In genomic region chr12:16607895-16608294, GRCh38 we compare ENCODE assay signal across 15 cellular contexts. TPM values are rescaled to one million over a fixed set of nuclear protein-coding genes. Genes with fewer than 3 reads are reported as not detected.
DNase-seq lines count a peak whose midpoint lies in the region; ATAC-seq and TF ChIP-seq lines count a peak whose summit lies in the region.
"Had no signal": no experiment of that assay in that cellular context is flagged by ENCODE, and none has a peak within 500 bp of the region (broad histone marks: within the 10 kb centered on the region; RNA-seq: fewer than 3 reads in every experiment).

No MANE protein-coding gene starts in this region.

- no peaks in the 10 kb centered on the region for H3K79me2 ChIP-seq in osteoblast (ENCODE audit: insufficient read depth, low read length)

- H3K27ac Mint-ChIP-seq in brain, result peak overlapping the region; percentile 95 to 99 (median 97)
- H3K27ac Mint-ChIP-seq: activated naive CD4-positive, alpha-beta T cell treated with anti-CD3 and anti-CD28 coated beads, Interleukin-2, amount 50 U/mL, for 24 hours had no signal

- no peak overlapping the region for H2AFZ ChIP-seq in osteoblast (ENCODE audit: low read length)

- peaks cover 73% of the 10 kb centered on the region for H3K4me1 Mint-ChIP-seq in brain
- H3K4me1 Mint-ChIP-seq: activated naive CD4-positive, alpha-beta T cell treated with anti-CD3 and anti-CD28 coated beads, Interleukin-2, amount 50 U/mL, for 24 hours had no signal

- no peaks in the 10 kb centered on the region for H3K27me3 ChIP-seq in right cardiac atrium (ENCODE audit: control insufficient read depth, insufficient read depth)
- H3K27me3 ChIP-seq in osteoblast (ENCODE audit: insufficient read depth, low read length), result peaks cover 3% of the 10 kb centered on the region
- H3K27me3 ChIP-seq in aorta (ENCODE audit: control insufficient read depth in 1 of 2, insufficient read depth in 2 of 2, low read length in 1 of 2), result no peaks in the 10 kb centered on the region

- intact Hi-C loops in right cardiac atrium (cut with DNase I), result no loop called here
- intact Hi-C loops in Right ventricle myocardium superior (cut with DNase I), result no loop called here
- intact Hi-C loops in aorta (cut with DNase I), result no loop called here

- H3K4me3 ChIP-seq in right cardiac atrium (ENCODE audit: low read length) (no peak overlapping the region), osteoblast (ENCODE audit: insufficient read depth, low read length) (no peak overlapping the region), aorta (ENCODE audit: low read length in 2 of 2) (no peak overlapping the region)

- 63% methylated on average over 6 of the region's 6 CpGs for WGBS in right cardiac atrium
- 76 to 82% methylated on average over 6 of the region's 6 CpGs for WGBS in aorta, 2 donors

- no peak overlapping the region for H3K4me2 ChIP-seq in osteoblast (ENCODE audit: insufficient read depth, low read length)

- peaks cover 34% of the 10 kb centered on the region for H3K27me3 Mint-ChIP-seq in brain

- H4K20me1 ChIP-seq in osteoblast (ENCODE audit: insufficient read depth, low read length), result no peaks in the 10 kb centered on the region

- DNase-seq in right cardiac atrium, result no peak
- DNase-seq in Right ventricle myocardium superior, result no peak
- DNase-seq in osteoblast (ENCODE audit: insufficient read length, low spot score, missing footprints), result peak; percentile 9
- DNase-seq in aorta, result no peak
- no peak for DNase-seq in CD1c-positive myeloid dendritic cell (ENCODE audit: extremely low spot score)
- DNase-seq: erythroblast, heart left ventricle, left cardiac atrium, NCI-H446 treated with DMSO at 0.1 percent for 48 hours, T-helper 1 cell had no signal

- no peaks in the 10 kb centered on the region for H3K36me3 Mint-ChIP-seq in brain
- H3K36me3 Mint-ChIP-seq: activated naive CD4-positive, alpha-beta T cell treated with anti-CD3 and anti-CD28 coated beads, Interleukin-2, amount 50 U/mL, for 24 hours had no signal

- H3K4me1 ChIP-seq in right cardiac atrium (ENCODE audit: control insufficient read depth, insufficient read depth, low read length) (no peaks in the 10 kb centered on the region), osteoblast (ENCODE audit: insufficient read depth, low read length) (peaks cover 5% of the 10 kb centered on the region), aorta (ENCODE audit: control insufficient read depth in 1 of 2, insufficient read depth in 2 of 2, low read length in 2 of 2) (peaks cover 0 to 2% of the 10 kb centered on the region in 2 donors)

- H3K9me3 Mint-ChIP-seq in brain, result no peaks in the 10 kb centered on the region
- H3K9me3 Mint-ChIP-seq: activated naive CD4-positive, alpha-beta T cell treated with anti-CD3 and anti-CD28 coated beads, Interleukin-2, amount 50 U/mL, for 24 hours had no signal

- no peaks in the 10 kb centered on the region for H3K36me3 ChIP-seq in osteoblast (ENCODE audit: insufficient read depth, low read length)
- H3K36me3 ChIP-seq in aorta (ENCODE audit: control insufficient read depth in 1 of 2, insufficient read depth in 2 of 2, low read length in 1 of 2), result no peaks in the 10 kb centered on the region
- H3K36me3 ChIP-seq: heart left ventricle had no signal

- peak overlapping the region; percentile 90 to 97 (median 97) for H3K4me3 Mint-ChIP-seq in brain
- H3K4me3 Mint-ChIP-seq: activated naive CD4-positive, alpha-beta T cell treated with anti-CD3 and anti-CD28 coated beads, Interleukin-2, amount 50 U/mL, for 24 hours had no signal

- ATAC-seq in right cardiac atrium (peak; percentile 36 to 43), Right ventricle myocardium superior (ENCODE audit: poor library complexity) (no peak), aorta (ENCODE audit: low FRiP score) (no peak), GM18861 (IDR thresholded peaks at IDR 0.05; ENCODE audit: unreplicated experiment) (no peak), HG02870 (IDR thresholded peaks at IDR 0.05; ENCODE audit: unreplicated experiment) (no peak)
- ATAC-seq: heart left ventricle, left cardiac atrium had no signal

- H3K27ac ChIP-seq in right cardiac atrium (ENCODE audit: low read length) (no peak overlapping the region), osteoblast (ENCODE audit: low read depth, low read length) (no peak overlapping the region), aorta (ENCODE audit: low read depth in 1 of 2, low read length in 2 of 2) (peak overlapping the region; percentile 74 to 92)

- H3K9me3 ChIP-seq in right cardiac atrium (ENCODE audit: control insufficient read depth, low read length), result no peaks in the 10 kb centered on the region
- no peaks in the 10 kb centered on the region for H3K9me3 ChIP-seq in osteoblast (ENCODE audit: low read depth, low read length)
- no peaks in the 10 kb centered on the region for H3K9me3 ChIP-seq in aorta (ENCODE audit: control insufficient read depth, low read length)
- H3K9me3 ChIP-seq: heart left ventricle had no signal

- no peak for TF ChIP-seq CTCF in brain (conservative IDR thresholded peaks at IDR 0.05)
- TF ChIP-seq CTCF in osteoblast (IDR thresholded peaks at IDR 0.05; ENCODE audit: extremely low read depth, low read depth, low read length), result no peak

RNA-seq across cellular contexts. Expression of gene LMO3, which starts 1.9 kb away (rescaled TPM):
- total RNA-seq in right cardiac atrium (10 to 100 TPM in 1 of 4 donors, 1 to 10 TPM in 3; 4.5 to 13.0 (median 6.3) TPM), Right ventricle myocardium superior (2.3 TPM), osteoblast (3.2 and 3.3 TPM in 2 replicates), aorta (10 to 100 TPM; 26.8 to 28.2 TPM)
- polyA plus RNA-seq in right cardiac atrium (4.3 TPM), brain (ENCODE audit: insufficient read depth, low read depth, low replicate concordance) (34.7 TPM), aorta (10 to 100 TPM in 1 of 2 donors, 1 to 10 TPM in 1; 8.1 to 11.0 TPM)
- total RNA-seq: RPMI7951 had no signal

Comparison
In these comparisons a context has a peak if more than half of its experiments do, and no peak if none do; other contexts are left out.
1. ATAC-seq: peak in right cardiac atrium (2 of 2); none in Right ventricle myocardium superior (single experiment), aorta (single experiment), GM18861 (single experiment) and HG02870 (single experiment).
2. H3K27ac ChIP-seq: peak in aorta (2 of 2); none in right cardiac atrium (single experiment) and osteoblast (single experiment).